Comparison of ENCODE assay signal across 15 cellular contexts in the genomic region with DNA sequence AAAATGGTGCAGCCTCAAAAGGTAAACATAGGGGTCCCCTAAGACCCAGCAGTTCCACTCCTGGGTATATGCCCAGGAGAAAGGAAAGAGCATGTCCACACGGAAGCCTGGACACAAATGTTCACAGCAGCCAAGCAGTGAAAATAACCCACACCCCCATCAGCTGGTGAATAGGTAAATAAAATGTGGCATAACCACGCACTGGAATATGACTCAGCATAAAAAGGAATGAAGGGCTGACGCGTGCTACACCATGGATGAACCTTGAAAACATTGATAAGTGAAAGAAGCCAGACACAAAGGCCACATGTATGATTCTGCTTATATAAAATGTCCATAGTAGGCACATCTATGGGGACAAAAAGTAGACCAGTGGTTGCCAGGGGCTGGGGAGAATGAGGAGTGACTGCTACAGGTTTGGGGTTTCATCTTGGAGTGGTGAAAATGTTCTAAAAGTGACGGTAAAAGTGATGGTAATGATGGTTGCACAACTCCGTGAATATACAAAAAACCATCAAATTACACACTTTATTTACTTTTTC. TPM values are rescaled to one million over a fixed set of nuclear protein-coding genes. Genes with fewer than 3 reads are reported as not detected.
DNase-seq lines count a peak whose midpoint lies in the region; ATAC-seq and TF ChIP-seq lines count a peak whose summit lies in the region.
"Had no signal": no experiment of that assay in that cellular context is flagged by ENCODE, and none has a peak within 500 bp of the region (broad histone marks: within the 10 kb centered on the region; RNA-seq: fewer than 3 reads in every experiment).

No MANE protein-coding gene starts in this region.

- H3K4me1 ChIP-seq in BLaER1 treated with 17β-estradiol and CSF1 and Interleukin-3, amounts not matched to agents 10 nM and 100 nM, result peaks cover 72 to 89% (median 89%) of the 10 kb centered on the region in 10 experiments
- H3K4me1 ChIP-seq in body of pancreas (peaks cover 16% of the 10 kb centered on the region), right lobe of liver (peaks cover 0 to 32% (median 17%) of the 10 kb centered on the region in 4 donors)

- no peak for TF ChIP-seq CTCF in body of pancreas (IDR thresholded peaks at IDR 0.05)
- no peak for TF ChIP-seq CTCF in right lobe of liver (IDR thresholded peaks at IDR 0.05)
- no peak for TF ChIP-seq CTCF in omental fat pad (IDR thresholded peaks at IDR 0.05)

- intact Hi-C loops in body of pancreas (cut with DNase I), result no loop called here
- intact Hi-C loops in right lobe of liver (cut with DNase I), result no loop called here

- 34 to 39% methylated on average over 6 of the region's 6 CpGs for WGBS in body of pancreas, 2 donors
- 7% methylated on average over 6 of the region's 6 CpGs for WGBS in right lobe of liver (ENCODE audit: insufficient coverage, low coverage, low lambda C conversion rate, missing lambda C conversion rate)

- H3K4me2 ChIP-seq in BLaER1 treated with 17β-estradiol and CSF1 and Interleukin-3, amounts not matched to agents 10 nM and 100 nM, result peak overlapping the region; percentile 79 to 97 (median 90)

- H3K27ac ChIP-seq in BLaER1 treated with 17β-estradiol and CSF1 and Interleukin-3, amounts not matched to agents 10 nM and 100 nM, result peak overlapping the region in 9 of 11 experiments; percentile 80 to 96 (median 93); a peak in 18 of 22 replicates
- no peak overlapping the region for H3K27ac ChIP-seq in body of pancreas
- H3K27ac ChIP-seq in right lobe of liver, result peak overlapping the region; percentile 39 to 62 (median 44)
- H3K27ac ChIP-seq: gastrocnemius medialis, SK-N-MC had no signal

- H3K36me3 ChIP-seq in BLaER1 treated with 17β-estradiol and CSF1 and Interleukin-3, amounts not matched to agents 10 nM and 100 nM, result no peaks in the 10 kb centered on the region
- H3K36me3 ChIP-seq in body of pancreas (replicated peaks in 1 of 2; ENCODE audit: insufficient read depth in 1 of 2, low read depth in 2 of 2) (no peaks in the 10 kb centered on the region), right lobe of liver (no peaks in the 10 kb centered on the region)
- H3K36me3 ChIP-seq: gastrocnemius medialis had no signal

- H4K20me1 ChIP-seq in BLaER1 treated with 17β-estradiol and CSF1 and Interleukin-3, amounts not matched to agents 10 nM and 100 nM, result peaks cover 0 to 7% (median 4%) of the 10 kb centered on the region in 11 experiments; a peak in 13 of 22 replicates

- H3K27me3 ChIP-seq in BLaER1 treated with 17β-estradiol and CSF1 and Interleukin-3, amounts not matched to agents 10 nM and 100 nM, result no peaks in the 10 kb centered on the region
- no peaks in the 10 kb centered on the region for H3K27me3 ChIP-seq in body of pancreas
- H3K27me3 ChIP-seq in right lobe of liver, result no peaks in the 10 kb centered on the region
- H3K27me3 ChIP-seq: gastrocnemius medialis had no signal

- H3K9me3 ChIP-seq in BLaER1 treated with 17β-estradiol and CSF1 and Interleukin-3, amounts not matched to agents 10 nM and 100 nM (replicated peaks in 1 of 11), result no peaks in the 10 kb centered on the region
- no peaks in the 10 kb centered on the region for H3K9me3 ChIP-seq in body of pancreas
- H3K9me3 ChIP-seq in right lobe of liver, result no peaks in the 10 kb centered on the region
- H3K9me3 ChIP-seq: gastrocnemius medialis had no signal

- DNase-seq in HT1080 (ENCODE audit: low read depth) (peak; percentile 54), body of pancreas (peak in 3 of 4 donors; percentile 30 to 55 (median 34)), right lobe of liver (no peak), NCI-H510A (lab: John Stamatoyannopoulos, UW) (no peak), omental fat pad (ENCODE audit: low spot score) (no peak)
- DNase-seq: activated CD4-positive, alpha-beta T cell treated with anti-CD3 and anti-CD28 coated beads, Interleukin-2, amount 10 ng/mL, durations not matched to agents 7 days and 5 days; activated effector memory CD4-positive, alpha-beta T cell treated with Interleukin-2 at 50 U/mL for 16 hours; gastrocnemius medialis; left cardiac atrium; MV-4-11; NCI-H524 treated with DMSO at 0.1 percent for 48 hours had no signal

- H3K9ac ChIP-seq in BLaER1 treated with 17β-estradiol and CSF1 and Interleukin-3, amounts not matched to agents 10 nM and 100 nM, result peak overlapping the region in 4 of 11 experiments; percentile 30 to 84 (median 43); a peak in 5 of 22 replicates

- peak overlapping the region in 1 of 10 experiments; percentile 68; a peak in 2 of 20 replicates for H3K4me3 ChIP-seq in BLaER1 treated with 17β-estradiol and CSF1 and Interleukin-3, amounts not matched to agents 10 nM and 100 nM
- H3K4me3 ChIP-seq in body of pancreas (no peak overlapping the region), right lobe of liver (no peak overlapping the region)
- H3K4me3 ChIP-seq: gastrocnemius medialis, SK-N-MC had no signal

- no peak for TF ChIP-seq POLR2A in body of pancreas (IDR thresholded peaks at IDR 0.05)
- TF ChIP-seq POLR2A in right lobe of liver (IDR thresholded peaks at IDR 0.05), result peak; percentile 45

- peak; percentile 27 for ATAC-seq in body of pancreas
- peak; percentile 18 to 48 (median 34) for ATAC-seq in right lobe of liver
- no peak for ATAC-seq in GM19023 (IDR thresholded peaks at IDR 0.05; ENCODE audit: unreplicated experiment)
- no peak for ATAC-seq in HG02885 (IDR thresholded peaks at IDR 0.05; ENCODE audit: poor library complexity, unreplicated experiment)
- no peak for ATAC-seq in omental fat pad (ENCODE audit: low FRiP score)
- ATAC-seq: gastrocnemius medialis, left cardiac atrium had no signal

RNA-seq across cellular contexts. Expression of gene SCARB1, which starts 3.8 kb away (rescaled TPM):
- 18.6 and 19.5 TPM in 2 replicates for total RNA-seq in HT1080 (2014; rRNA removed; shearing (Covaris generic))
- 23.8 and 27.7 TPM in 2 replicates for polyA plus RNA-seq in HT1080 (2015; cell fraction: cytosol; rRNA removed)
- 41.9 and 46.0 TPM in 2 replicates for polyA plus RNA-seq in HT1080 (2015; cell fraction: nucleus; rRNA removed)
- 10 to 100 TPM; 16.5 to 18.9 TPM for total RNA-seq in body of pancreas
- 100 to 1,000 TPM; 128 to 359 (median 214) TPM for total RNA-seq in right lobe of liver
- total RNA-seq in omental fat pad, result 10 to 100 TPM; 24.2 to 79.4 (median 59.4) TPM

RNA-seq across cellular contexts. Expression of gene UBC, which starts 47.0 kb away (rescaled TPM):
- 1,483 and 1,600 TPM in 2 replicates for total RNA-seq in HT1080 (2014; rRNA removed; shearing (Covaris generic))
- polyA plus RNA-seq in HT1080 (2015; cell fraction: cytosol; rRNA removed), result 761 and 779 TPM in 2 replicates
- 1,911 and 1,983 TPM in 2 replicates for polyA plus RNA-seq in HT1080 (2015; cell fraction: nucleus; rRNA removed)
- total RNA-seq in body of pancreas, result 100 to 1,000 TPM; 637 to 675 TPM
- total RNA-seq in right lobe of liver, result 1,000 to 10,000 TPM in 1 of 6 experiments, 100 to 1,000 TPM in 5; 390 to 1,023 (median 604) TPM
- total RNA-seq in omental fat pad, result 1,000 to 10,000 TPM; 1,220 to 2,129 (median 1,369) TPM

Comparison
In these comparisons a context has a peak if more than half of its experiments do, and no peak if none do; other contexts are left out.
1. H3K27ac ChIP-seq: peak in BLaER1 treated with 17β-estradiol and CSF1 and Interleukin-3, amounts not matched to agents 10 nM and 100 nM (9 of 11) and right lobe of liver (3 of 3); none in body of pancreas (0 of 4).
2. DNase-seq: peak in HT1080 (single experiment) and body of pancreas (3 of 4); none in right lobe of liver (0 of 3), NCI-H510A (single experiment) and omental fat pad (single experiment).
3. ATAC-seq: peak in body of pancreas (single experiment) and right lobe of liver (4 of 4); none in GM19023 (single experiment), HG02885 (single experiment) and omental fat pad (single experiment).